In the genomic region with DNA sequence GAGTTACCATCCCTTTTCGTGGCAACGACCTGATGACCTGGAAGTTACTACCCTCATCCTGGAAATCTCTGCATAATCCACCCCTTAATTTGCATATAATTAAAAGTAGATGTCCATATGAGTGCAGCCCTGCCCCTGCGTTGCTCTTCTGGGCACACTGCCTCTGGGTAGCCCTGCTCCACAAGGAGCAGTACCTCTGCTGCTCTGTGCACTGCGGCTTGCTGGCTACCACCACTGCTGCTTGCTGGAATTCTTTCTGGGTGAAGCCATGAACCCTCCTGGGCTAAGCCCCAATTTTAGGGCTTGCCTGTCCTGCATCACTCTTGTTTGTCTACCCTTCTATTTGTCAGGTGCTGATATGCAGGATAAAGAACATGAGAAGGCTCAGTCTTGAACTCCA, we compare ENCODE assay signal across 39 cellular contexts. TPM values are rescaled to one million over a fixed set of nuclear protein-coding genes. Genes with fewer than 3 reads are reported as not detected.
"Had no signal": no experiment of that assay in that cellular context is flagged by ENCODE, and none has a peak within 500 bp of the region (broad histone marks: within the 10 kb centered on the region; RNA-seq: fewer than 3 reads in every experiment).

No MANE protein-coding gene starts in this region.

- H3K27me3 ChIP-seq: MG63 had no signal

- H3K36me3 ChIP-seq: MG63 had no signal

- H3K4me3 ChIP-seq: MG63 had no signal

- DNase-seq: Karpas-422, Kasumi-1, KBM-7, KG1, MG63, MM.1S, MV-4-11, NCI-H1048, NCI-H1092, NCI-H1092 treated with DMSO at 0.1 percent for 48 hours, NCI-H1105, NCI-H1105 treated with DMSO at 0.1 percent for 48 hours, NCI-H1417, NCI-H1417 treated with DMSO at 0.1 percent for 48 hours, NCI-H1436, NCI-H1436 treated with DMSO at 0.1 percent for 48 hours, NCI-H146, NCI-H1694, NCI-H1694 treated with DMSO at 0.1 percent for 48 hours, NCI-H187, NCI-H187 treated with DMSO at 0.1 percent for 48 hours, NCI-H1930, NCI-H2029, NCI-H2029 treated with DMSO at 0.1 percent for 48 hours, NCI-H2081, NCI-H2081 treated with DMSO at 0.1 percent for 48 hours, NCI-H2107, NCI-H2171, NCI-H2171 treated with DMSO at 0.1 percent for 48 hours, NCI-H2227 treated with DMSO at 0.1 percent for 48 hours, NCI-H226, NCI-H345, NCI-H446, NCI-H446 treated with DMSO at 0.1 percent for 48 hours had no signal

- H3K9me3 ChIP-seq: MG63 had no signal

- H3K27ac ChIP-seq: KMS-11 had no signal

RNA-seq across cellular contexts. Expression of gene CYP17A1, which starts 12.5 kb away (rescaled TPM):
- total RNA-seq: LHCN-M2, M059J, MCF 10A, NCI-H460 had no signal
